In the genomic region with DNA sequence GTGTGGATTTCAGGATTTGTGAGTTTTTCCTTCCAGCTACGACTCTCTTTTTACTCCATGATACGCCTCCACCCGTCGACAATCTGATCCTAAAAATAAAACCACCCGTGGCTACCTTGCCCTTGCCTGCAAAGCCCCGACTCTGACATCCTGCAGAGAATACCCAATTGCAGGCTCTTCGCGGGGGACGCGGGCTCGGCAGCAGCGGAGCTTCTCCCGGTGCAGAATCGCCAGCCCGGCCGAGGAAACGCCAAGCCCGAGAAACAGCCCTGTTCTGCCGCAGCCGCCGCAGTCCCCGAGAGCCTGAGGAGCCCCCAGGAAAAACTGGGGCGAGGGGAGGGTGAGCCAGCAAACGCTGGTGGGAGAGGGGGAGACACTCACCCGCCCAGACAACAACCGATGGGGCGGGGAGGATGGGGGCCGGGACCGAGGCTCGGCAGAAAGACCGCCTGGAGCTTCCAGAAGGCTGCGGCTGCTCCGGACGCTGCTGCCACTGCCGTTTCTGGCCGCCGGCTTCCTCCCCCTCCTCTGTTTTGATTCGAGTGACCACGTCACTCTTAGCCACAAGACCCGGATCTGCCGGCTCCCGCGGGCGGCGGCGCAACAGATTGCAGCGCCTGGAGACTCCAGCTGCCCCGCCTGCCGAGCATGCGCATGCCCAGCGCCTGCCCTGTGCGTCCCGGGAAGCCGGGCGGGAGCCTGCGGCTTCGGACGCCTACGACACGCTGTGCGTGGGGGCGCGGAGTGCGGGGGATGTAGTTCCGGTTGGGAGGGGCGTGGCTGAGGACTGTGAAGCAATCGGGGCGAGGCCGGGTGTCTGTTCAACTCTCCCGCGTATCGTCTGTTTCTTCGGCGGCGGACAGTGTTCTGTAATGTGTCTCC, we compare ENCODE assay signal across 8 cellular contexts. TPM values are rescaled to one million over a fixed set of nuclear protein-coding genes. Genes with fewer than 3 reads are reported as not detected.
A peak's percentile ranks its signal among the peaks of the same experiment; 100 is the strongest.
DNase-seq lines count a peak whose midpoint lies in the region; ATAC-seq lines count a peak whose summit lies in the region.

A gene (minus strand): TSS at position 508 of the 882 bp plus-strand sequence. CDS start 33,720 bp downstream, outside the sequence.

- H3K9ac ChIP-seq in BLaER1 = peak within 1 kb of the TSS; percentile 86

- H3K36me3 ChIP-seq in BLaER1 = no peaks in the 10 kb centered on the region

- ATAC-seq in HG03457 (IDR thresholded peaks at IDR 0.05; ENCODE audit: unreplicated experiment) (peak; percentile 69), left lobe of liver (peak; percentile 88)

- no peaks in the 10 kb centered on the region for H3K9me3 ChIP-seq in BLaER1

- H4K20me1 ChIP-seq in BLaER1 = no peaks in the 10 kb centered on the region

- peak within 1 kb of the TSS; percentile 89 for H3K4me2 ChIP-seq in BLaER1

- H3K27ac ChIP-seq in BLaER1 = peak within 1 kb of the TSS; percentile 84

- peaks cover 38% of the 10 kb centered on the region for H3K4me1 ChIP-seq in BLaER1

- peak within 1 kb of the TSS; percentile 85 for H3K4me3 ChIP-seq in BLaER1

- H3K27me3 ChIP-seq in BLaER1 = no peaks in the 10 kb centered on the region

- DNase-seq in GM19240 (ENCODE audit: insufficient read length, low spot score) (peak; percentile 64), NCI-H526 (lab: John Stamatoyannopoulos, UW) (peak; percentile 95 to 98), cortex of kidney (lab: John Stamatoyannopoulos, UW) (peak; percentile 74), left lobe of liver (ENCODE audit: low spot score) (peak; percentile 99)
- DNase-seq in activated CD4-positive, alpha-beta T cell treated with anti-CD3 and anti-CD28 coated beads, Interleukin-2, amount 50 U/mL, for 1 hour = peak; percentile 82
- peak; percentile 90 to 94 for DNase-seq in stimulated activated CD4-positive, alpha-beta T cell treated with anti-CD3 and anti-CD28 coated beads, Interleukin-2, amount 100 ng/mL, for 24 hours

RNA-seq across cellular contexts. Expression of the gene that starts here (rescaled TPM):
- total RNA-seq in left lobe of liver = 209 TPM

Comparison
In these comparisons a context has a peak if more than half of its experiments do, and no peak if none do; other contexts are left out.
1. Peak in every context shown above with its lines: DNase-seq, ATAC-seq, H3K4me3 ChIP-seq and H3K27ac ChIP-seq.